Comparison of ENCODE assay signal across 16 cellular contexts in genomic region chr2:176324862-176325261, GRCh38.
"Had no signal": no experiment of that assay in that cellular context is flagged by ENCODE, and none has a peak within 500 bp of the region (broad histone marks: within the 10 kb centered on the region; RNA-seq: fewer than 3 reads in every experiment).

No MANE protein-coding gene starts in this region.

- H3K4me1 Mint-ChIP-seq: activated naive CD8-positive, alpha-beta T cell treated with anti-CD3 and anti-CD28 coated beads, Interleukin-2, amount 10 ng/mL, durations not matched to agents 7 days and 5 days had no signal

- ATAC-seq: foreskin keratinocyte; left lung; naive thymus-derived CD4-positive, alpha-beta T cell had no signal

- H3K27me3 ChIP-seq: foreskin keratinocyte, left lung, neutrophil, tibial nerve, vagina had no signal

- H3K27me3 Mint-ChIP-seq: activated naive CD8-positive, alpha-beta T cell treated with anti-CD3 and anti-CD28 coated beads, Interleukin-2, amount 10 ng/mL, durations not matched to agents 7 days and 5 days; naive thymus-derived CD4-positive, alpha-beta T cell had no signal

- DNase-seq: activated CD4-positive, CD25-positive, alpha-beta regulatory T cell treated with anti-CD3 and anti-CD28 coated beads, Interleukin-2, amount 50 U/mL, for 72 hours; activated naive CD8-positive, alpha-beta T cell treated with anti-CD3 and anti-CD28 coated beads, Interleukin-2, amount 10 ng/mL, durations not matched to agents 7 days and 5 days; anterior cingulate cortex; effector memory CD4-positive, alpha-beta T cell; foreskin keratinocyte; left lung; mammary epithelial cell; naive thymus-derived CD4-positive, alpha-beta T cell; stimulated activated CD4-positive, alpha-beta T cell treated with anti-CD3 and anti-CD28 coated beads, Interleukin-4, amount 100 ng/mL, for 24 hours; stimulated activated naive CD4-positive, alpha-beta T cell treated with Interleukin-2 at 50 U/mL for 16 hours; substantia nigra; T1000 had no signal

- H3K9me3 ChIP-seq: left lung, neutrophil, tibial nerve, vagina had no signal

- H3K4me3 Mint-ChIP-seq: activated naive CD8-positive, alpha-beta T cell treated with anti-CD3 and anti-CD28 coated beads, Interleukin-2, amount 10 ng/mL, durations not matched to agents 7 days and 5 days; activated T-helper 1 cell treated with anti-CD3 and anti-CD28 coated beads, Interleukin-12 subunit alpha, Interleukin-12 subunit beta, Interleukin-2, Interleukin-4 antibody, amounts not matched to agents 30 ng/mL and 10 ng/mL and 1 ng/mL, durations not matched to agents 14 hours and 24 hours and 36 hours; naive thymus-derived CD4-positive, alpha-beta T cell had no signal

- H3K4me3 ChIP-seq: left lung, tibial nerve, vagina had no signal

- H3K9me3 Mint-ChIP-seq: activated naive CD8-positive, alpha-beta T cell treated with anti-CD3 and anti-CD28 coated beads, Interleukin-2, amount 10 ng/mL, durations not matched to agents 7 days and 5 days; activated T-helper 1 cell treated with anti-CD3 and anti-CD28 coated beads, Interleukin-12 subunit alpha, Interleukin-12 subunit beta, Interleukin-2, Interleukin-4 antibody, amounts not matched to agents 30 ng/mL and 10 ng/mL and 1 ng/mL, durations not matched to agents 14 hours and 24 hours and 36 hours; naive thymus-derived CD4-positive, alpha-beta T cell had no signal

- H3K36me3 ChIP-seq: neutrophil had no signal

- H3K4me1 ChIP-seq: foreskin keratinocyte, left lung, vagina had no signal

- H3K27ac Mint-ChIP-seq: activated naive CD8-positive, alpha-beta T cell treated with anti-CD3 and anti-CD28 coated beads, Interleukin-2, amount 10 ng/mL, durations not matched to agents 7 days and 5 days; activated T-helper 1 cell treated with anti-CD3 and anti-CD28 coated beads, Interleukin-12 subunit alpha, Interleukin-12 subunit beta, Interleukin-2, Interleukin-4 antibody, amounts not matched to agents 30 ng/mL and 10 ng/mL and 1 ng/mL, durations not matched to agents 14 hours and 24 hours and 36 hours; naive thymus-derived CD4-positive, alpha-beta T cell had no signal

- H3K27ac ChIP-seq: foreskin keratinocyte, left lung, neutrophil, tibial nerve, vagina had no signal
